1 cellular context compared by ENCODE assay signal in genomic region chr1:153616144-153616884, GRCh38.
TF ChIP-seq lines count a peak whose summit lies in the region.

TSS of gene S100A14 (minus strand) at chr1:153616325. CDS start at chr1:153615858, 467 bp downstream.

TF ChIP-seq in K562, 482 proteins besides CTCF, POLR2A, EP300 and RAD21 (continued from another document and continues in another):
- TF ChIP-seq MGA (IDR thresholded peaks at IDR 0.05) (peak; percentile 75), GATAD2B (IDR thresholded peaks at IDR 0.05; ENCODE audit: borderline replicate concordance) (no peak), ZNF212 (CRISPR knock-in tag; IDR thresholded peaks at IDR 0.05) (no peak), CBFA2T3 (IDR thresholded peaks at IDR 0.05) (no peak), RB1 (IDR thresholded peaks at IDR 0.05; ENCODE audit: low read depth) (no peak), MNT (conservative IDR thresholded peaks at IDR 0.05) (peak in 1 of 2 experiments; percentile 50; a peak in 2 of 4 replicates), C11orf30 (IDR thresholded peaks at IDR 0.05; ENCODE audit: low read depth) (no peak), FOXM1 (IDR thresholded peaks at IDR 0.05; ENCODE audit: low read depth) (no peak), FOXM1 (CRISPR knock-in tag; IDR thresholded peaks at IDR 0.05; ENCODE audit: low read depth) (no peak), GABPA (tag; conservative IDR thresholded peaks at IDR 0.05; ENCODE audit: low read depth) (no peak), RFX7 (CRISPR knock-in tag; IDR thresholded peaks at IDR 0.05) (no peak), KAT8 (IDR thresholded peaks at IDR 0.05; ENCODE audit: low read depth) (no peak), ZNF583 (CRISPR knock-in tag; IDR thresholded peaks at IDR 0.05) (no peak), HDAC8 (tag; IDR thresholded peaks at IDR 0.05) (no peak), MBD1 (CRISPR knock-in tag; IDR thresholded peaks at IDR 0.05) (no peak), ZNF717 (CRISPR knock-in tag; IDR thresholded peaks at IDR 0.05) (no peak), RBM39 (optimal IDR thresholded peaks at IDR 0.05; ENCODE audit: low read depth, low read length) (no peak), NUFIP1 (IDR thresholded peaks at IDR 0.05; ENCODE audit: partially characterized antibody) (no peak), SMARCE1 (IDR thresholded peaks at IDR 0.05) (no peak), TGIF2 (CRISPR knock-in tag; IDR thresholded peaks at IDR 0.05) (no peak), GMEB1 (CRISPR knock-in tag; IDR thresholded peaks at IDR 0.05) (no peak), FUS (optimal IDR thresholded peaks at IDR 0.05; ENCODE audit: low read depth, low read length) (no peak), PTBP1 (IDR thresholded peaks at IDR 0.05; ENCODE audit: low read depth, low read length) (no peak), ELK1 (CRISPR knock-in tag; IDR thresholded peaks at IDR 0.05) (no peak), CLOCK (CRISPR knock-in tag; IDR thresholded peaks at IDR 0.05; ENCODE audit: borderline replicate concordance) (no peak), E2F5 (CRISPR knock-in tag; IDR thresholded peaks at IDR 0.05) (no peak), TRIM24 (IDR thresholded peaks at IDR 0.05) (no peak), ELK3 (CRISPR knock-in tag; IDR thresholded peaks at IDR 0.05) (no peak), ETS1 (conservative IDR thresholded peaks at IDR 0.05; ENCODE audit: control insufficient read depth, low read depth, low read length) (no peak)
